In the genomic region with DNA sequence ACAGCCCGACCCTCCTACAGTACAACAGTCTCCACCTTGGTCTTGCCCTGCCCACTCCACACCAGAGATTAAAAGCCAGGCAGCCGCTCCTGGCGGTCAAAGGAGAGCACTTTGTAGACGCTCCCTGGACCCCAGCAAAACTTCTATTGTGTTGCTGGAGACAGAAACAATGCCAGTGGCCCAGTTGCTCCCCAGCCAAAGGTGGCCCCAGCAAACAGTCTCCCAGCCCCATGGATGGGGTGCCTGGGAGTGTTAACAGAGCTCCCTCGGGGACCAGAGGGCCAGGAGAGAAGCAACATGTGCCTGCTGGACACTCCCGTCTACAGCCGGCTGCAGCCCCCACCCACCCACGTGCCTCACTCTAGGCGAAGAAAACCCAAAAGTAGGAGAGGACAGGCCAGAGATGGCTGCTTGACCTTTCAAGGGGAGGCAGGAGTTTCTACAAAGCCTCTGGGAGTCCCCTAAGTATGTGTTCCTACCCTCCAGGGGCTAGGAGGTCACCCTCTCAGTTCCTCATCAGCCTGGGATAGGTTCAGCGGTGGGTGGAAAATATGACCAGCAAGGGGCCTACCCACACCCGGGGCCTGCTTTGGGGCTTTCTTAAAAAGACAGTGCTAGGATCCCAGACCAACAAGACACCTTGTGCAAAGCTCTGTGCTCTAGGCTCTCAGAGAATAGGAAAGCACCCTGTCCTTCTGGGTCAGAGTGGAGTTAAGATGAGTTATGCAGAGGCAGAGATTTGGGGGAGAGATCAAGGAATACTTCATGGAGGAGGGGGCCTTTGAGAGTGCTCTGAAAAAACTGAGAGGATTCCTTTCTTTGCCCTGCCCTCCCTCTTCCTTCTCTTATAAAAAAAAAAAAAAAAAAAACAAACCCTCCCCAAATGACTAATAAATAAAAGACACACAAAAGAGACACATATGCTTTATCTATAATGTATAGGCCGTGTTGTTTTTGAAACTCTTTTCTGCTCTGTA, we compare ENCODE assay signal across 1 cellular context.
TF ChIP-seq lines count a peak whose summit lies in the region.

No MANE protein-coding gene starts in this region.

TF ChIP-seq in K562, 482 proteins besides CTCF, POLR2A, EP300 and RAD21 (continued from another document and continues in another):
- TF ChIP-seq, protein P1, sequence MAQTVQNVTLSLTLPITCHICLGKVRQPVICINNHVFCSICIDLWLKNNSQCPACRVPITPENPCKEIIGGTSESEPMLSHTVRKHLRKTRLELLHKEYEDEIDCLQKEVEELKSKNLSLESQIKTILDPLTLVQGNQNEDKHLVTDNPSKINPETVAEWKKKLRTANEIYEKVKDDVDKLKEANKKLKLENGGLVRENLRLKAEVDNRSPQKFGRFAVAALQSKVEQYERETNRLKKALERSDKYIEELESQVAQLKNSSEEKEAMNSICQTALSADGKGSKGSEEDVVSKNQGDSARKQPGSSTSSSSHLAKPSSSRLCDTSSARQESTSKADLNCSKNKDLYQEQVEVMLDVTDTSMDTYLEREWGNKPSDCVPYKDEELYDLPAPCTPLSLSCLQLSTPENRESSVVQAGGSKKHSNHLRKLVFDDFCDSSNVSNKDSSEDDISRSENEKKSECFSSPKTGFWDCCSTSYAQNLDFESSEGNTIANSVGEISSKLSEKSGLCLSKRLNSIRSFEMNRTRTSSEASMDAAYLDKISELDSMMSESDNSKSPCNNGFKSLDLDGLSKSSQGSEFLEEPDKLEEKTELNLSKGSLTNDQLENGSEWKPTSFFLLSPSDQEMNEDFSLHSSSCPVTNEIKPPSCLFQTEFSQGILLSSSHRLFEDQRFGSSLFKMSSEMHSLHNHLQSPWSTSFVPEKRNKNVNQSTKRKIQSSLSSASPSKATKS (CRISPR knock-in tag; IDR thresholded peaks at IDR 0.05): no peak
- TF ChIP-seq HNRNPH1 (optimal IDR thresholded peaks at IDR 0.05; ENCODE audit: low read depth, low read length) (no peak), ZNF232 (CRISPR knock-in tag; IDR thresholded peaks at IDR 0.05) (no peak), TCF3 (CRISPR knock-in tag; IDR thresholded peaks at IDR 0.05) (no peak), NCOA2 (IDR thresholded peaks at IDR 0.05; ENCODE audit: partially characterized antibody in 2 of 2) (peak in 1 of 2 experiments; percentile 95), ZNF766 (CRISPR knock-in tag; conservative IDR thresholded peaks at IDR 0.05) (no peak), CC2D1A (IDR thresholded peaks at IDR 0.05) (no peak), THRAP3 (IDR thresholded peaks at IDR 0.05; ENCODE audit: borderline replicate concordance) (no peak), HLTF (IDR thresholded peaks at IDR 0.05) (no peak), ARNT (IDR thresholded peaks at IDR 0.05) (no peak), PHF20 (IDR thresholded peaks at IDR 0.05; ENCODE audit: partially characterized antibody) (no peak), ZNF764 (CRISPR knock-in tag; IDR thresholded peaks at IDR 0.05; ENCODE audit: low read depth) (no peak), MCM2 (IDR thresholded peaks at IDR 0.05; ENCODE audit: low read depth) (no peak), PYGO2 (tag; IDR thresholded peaks at IDR 0.05) (no peak), MYC (IDR thresholded peaks at IDR 0.05; ENCODE audit: low read depth, low read length) (peak; percentile 49), MYC (CRISPR knock-in tag; IDR thresholded peaks at IDR 0.05; ENCODE audit: borderline replicate concordance, low read depth) (no peak), HEY1 (CRISPR knock-in tag; IDR thresholded peaks at IDR 0.05; ENCODE audit: borderline replicate concordance) (no peak), BHLHE40 (IDR thresholded peaks at IDR 0.05; ENCODE audit: low read length) (peak; percentile 46; the same call in 1 of the 2 replicates), FOXA3 (CRISPR knock-in tag; conservative IDR thresholded peaks at IDR 0.05 in 1 of 2, IDR thresholded peaks at IDR 0.05 in 1 of 2) (no peak), NBN (IDR thresholded peaks at IDR 0.05; ENCODE audit: low read depth) (no peak), SP1 (CRISPR knock-in tag; IDR thresholded peaks at IDR 0.05) (no peak), DPF2 (IDR thresholded peaks at IDR 0.05) (no peak), ATF7 (IDR thresholded peaks at IDR 0.05) (no peak), CREB1 (IDR thresholded peaks at IDR 0.05) (no peak), CREB1 (CRISPR knock-in tag; IDR thresholded peaks at IDR 0.05) (no peak), SRSF1 (IDR thresholded peaks at IDR 0.05; ENCODE audit: low read depth, low read length) (no peak), CREB3 (tag; conservative IDR thresholded peaks at IDR 0.05; ENCODE audit: low read depth) (no peak), ASH1L (IDR thresholded peaks at IDR 0.05; ENCODE audit: borderline replicate concordance, low read depth, partially characterized antibody) (no peak), ZNF316 (IDR thresholded peaks at IDR 0.05) (no peak), ZSCAN29 (IDR thresholded peaks at IDR 0.05) (no peak), ARID3B (CRISPR knock-in tag; IDR thresholded peaks at IDR 0.05; ENCODE audit: borderline replicate concordance) (no peak), KDM1A (IDR thresholded peaks at IDR 0.05) (no peak), HDAC3 (IDR thresholded peaks at IDR 0.05; ENCODE audit: borderline replicate concordance, partially characterized antibody) (no peak), MAX (CRISPR knock-in tag; IDR thresholded peaks at IDR 0.05) (peak; percentile 17; the same call in 1 of the 2 replicates), RBM25 (IDR thresholded peaks at IDR 0.05; ENCODE audit: low read depth, low read length, severe bottlenecking) (peak; percentile 60), ZBTB34 (CRISPR knock-in tag; IDR thresholded peaks at IDR 0.05) (no peak), PML (IDR thresholded peaks at IDR 0.05; ENCODE audit: low read length) (no peak), ZFP36 (IDR thresholded peaks at IDR 0.05; ENCODE audit: low read depth, low read length, partially characterized antibody) (peak; percentile 93), ZSCAN32 (CRISPR knock-in tag; IDR thresholded peaks at IDR 0.05) (no peak), RFX5 (IDR thresholded peaks at IDR 0.05; ENCODE audit: low read depth, low read length) (no peak), ZC3H11A (IDR thresholded peaks at IDR 0.05; ENCODE audit: low read depth, low read length) (no peak), KLF1 (tag; IDR thresholded peaks at IDR 0.05) (no peak), DEAF1 (CRISPR knock-in tag; IDR thresholded peaks at IDR 0.05) (no peak), FOXJ3 (CRISPR knock-in tag; IDR thresholded peaks at IDR 0.05) (no peak), EP400 (IDR thresholded peaks at IDR 0.05) (no peak), ZNF121 (CRISPR knock-in tag; conservative IDR thresholded peaks at IDR 0.05) (no peak), ZC3H4 (CRISPR knock-in tag; IDR thresholded peaks at IDR 0.05; ENCODE audit: borderline replicate concordance) (no peak), ZNF24 (IDR thresholded peaks at IDR 0.05) (no peak)
- TF ChIP-seq, protein P2, sequence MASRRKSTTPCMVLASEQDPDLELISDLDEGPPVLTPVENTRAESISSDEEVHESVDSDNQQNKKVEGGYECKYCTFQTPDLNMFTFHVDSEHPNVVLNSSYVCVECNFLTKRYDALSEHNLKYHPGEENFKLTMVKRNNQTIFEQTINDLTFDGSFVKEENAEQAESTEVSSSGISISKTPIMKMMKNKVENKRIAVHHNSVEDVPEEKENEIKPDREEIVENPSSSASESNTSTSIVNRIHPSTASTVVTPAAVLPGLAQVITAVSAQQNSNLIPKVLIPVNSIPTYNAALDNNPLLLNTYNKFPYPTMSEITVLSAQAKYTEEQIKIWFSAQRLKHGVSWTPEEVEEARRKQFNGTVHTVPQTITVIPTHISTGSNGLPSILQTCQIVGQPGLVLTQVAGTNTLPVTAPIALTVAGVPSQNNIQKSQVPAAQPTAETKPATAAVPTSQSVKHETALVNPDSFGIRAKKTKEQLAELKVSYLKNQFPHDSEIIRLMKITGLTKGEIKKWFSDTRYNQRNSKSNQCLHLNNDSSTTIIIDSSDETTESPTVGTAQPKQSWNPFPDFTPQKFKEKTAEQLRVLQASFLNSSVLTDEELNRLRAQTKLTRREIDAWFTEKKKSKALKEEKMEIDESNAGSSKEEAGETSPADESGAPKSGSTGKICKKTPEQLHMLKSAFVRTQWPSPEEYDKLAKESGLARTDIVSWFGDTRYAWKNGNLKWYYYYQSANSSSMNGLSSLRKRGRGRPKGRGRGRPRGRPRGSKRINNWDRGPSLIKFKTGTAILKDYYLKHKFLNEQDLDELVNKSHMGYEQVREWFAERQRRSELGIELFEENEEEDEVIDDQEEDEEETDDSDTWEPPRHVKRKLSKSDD (conservative IDR thresholded peaks at IDR 0.05; ENCODE audit: low read length): no peak
- TF ChIP-seq, protein P3, sequence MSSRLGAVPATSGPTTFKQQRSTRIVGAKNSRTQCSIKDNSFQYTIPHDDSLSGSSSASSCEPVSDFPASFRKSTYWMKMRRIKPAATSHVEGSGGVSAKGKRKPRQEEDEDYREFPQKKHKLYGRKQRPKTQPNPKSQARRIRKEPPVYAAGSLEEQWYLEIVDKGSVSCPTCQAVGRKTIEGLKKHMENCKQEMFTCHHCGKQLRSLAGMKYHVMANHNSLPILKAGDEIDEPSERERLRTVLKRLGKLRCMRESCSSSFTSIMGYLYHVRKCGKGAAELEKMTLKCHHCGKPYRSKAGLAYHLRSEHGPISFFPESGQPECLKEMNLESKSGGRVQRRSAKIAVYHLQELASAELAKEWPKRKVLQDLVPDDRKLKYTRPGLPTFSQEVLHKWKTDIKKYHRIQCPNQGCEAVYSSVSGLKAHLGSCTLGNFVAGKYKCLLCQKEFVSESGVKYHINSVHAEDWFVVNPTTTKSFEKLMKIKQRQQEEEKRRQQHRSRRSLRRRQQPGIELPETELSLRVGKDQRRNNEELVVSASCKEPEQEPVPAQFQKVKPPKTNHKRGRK (tag; IDR thresholded peaks at IDR 0.05): no peak
- TF ChIP-seq, protein P4, sequence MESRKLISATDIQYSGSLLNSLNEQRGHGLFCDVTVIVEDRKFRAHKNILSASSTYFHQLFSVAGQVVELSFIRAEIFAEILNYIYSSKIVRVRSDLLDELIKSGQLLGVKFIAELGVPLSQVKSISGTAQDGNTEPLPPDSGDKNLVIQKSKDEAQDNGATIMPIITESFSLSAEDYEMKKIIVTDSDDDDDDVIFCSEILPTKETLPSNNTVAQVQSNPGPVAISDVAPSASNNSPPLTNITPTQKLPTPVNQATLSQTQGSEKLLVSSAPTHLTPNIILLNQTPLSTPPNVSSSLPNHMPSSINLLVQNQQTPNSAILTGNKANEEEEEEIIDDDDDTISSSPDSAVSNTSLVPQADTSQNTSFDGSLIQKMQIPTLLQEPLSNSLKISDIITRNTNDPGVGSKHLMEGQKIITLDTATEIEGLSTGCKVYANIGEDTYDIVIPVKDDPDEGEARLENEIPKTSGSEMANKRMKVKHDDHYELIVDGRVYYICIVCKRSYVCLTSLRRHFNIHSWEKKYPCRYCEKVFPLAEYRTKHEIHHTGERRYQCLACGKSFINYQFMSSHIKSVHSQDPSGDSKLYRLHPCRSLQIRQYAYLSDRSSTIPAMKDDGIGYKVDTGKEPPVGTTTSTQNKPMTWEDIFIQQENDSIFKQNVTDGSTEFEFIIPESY (CRISPR knock-in tag; IDR thresholded peaks at IDR 0.05): peak; percentile 87
- TF ChIP-seq, protein P5, sequence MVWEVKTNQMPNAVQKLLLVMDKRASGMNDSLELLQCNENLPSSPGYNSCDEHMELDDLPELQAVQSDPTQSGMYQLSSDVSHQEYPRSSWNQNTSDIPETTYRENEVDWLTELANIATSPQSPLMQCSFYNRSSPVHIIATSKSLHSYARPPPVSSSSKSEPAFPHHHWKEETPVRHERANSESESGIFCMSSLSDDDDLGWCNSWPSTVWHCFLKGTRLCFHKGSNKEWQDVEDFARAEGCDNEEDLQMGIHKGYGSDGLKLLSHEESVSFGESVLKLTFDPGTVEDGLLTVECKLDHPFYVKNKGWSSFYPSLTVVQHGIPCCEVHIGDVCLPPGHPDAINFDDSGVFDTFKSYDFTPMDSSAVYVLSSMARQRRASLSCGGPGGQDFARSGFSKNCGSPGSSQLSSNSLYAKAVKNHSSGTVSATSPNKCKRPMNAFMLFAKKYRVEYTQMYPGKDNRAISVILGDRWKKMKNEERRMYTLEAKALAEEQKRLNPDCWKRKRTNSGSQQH (CRISPR knock-in tag; IDR thresholded peaks at IDR 0.05): no peak
